Comparison of ENCODE assay signal across 18 cellular contexts in the genomic region with DNA sequence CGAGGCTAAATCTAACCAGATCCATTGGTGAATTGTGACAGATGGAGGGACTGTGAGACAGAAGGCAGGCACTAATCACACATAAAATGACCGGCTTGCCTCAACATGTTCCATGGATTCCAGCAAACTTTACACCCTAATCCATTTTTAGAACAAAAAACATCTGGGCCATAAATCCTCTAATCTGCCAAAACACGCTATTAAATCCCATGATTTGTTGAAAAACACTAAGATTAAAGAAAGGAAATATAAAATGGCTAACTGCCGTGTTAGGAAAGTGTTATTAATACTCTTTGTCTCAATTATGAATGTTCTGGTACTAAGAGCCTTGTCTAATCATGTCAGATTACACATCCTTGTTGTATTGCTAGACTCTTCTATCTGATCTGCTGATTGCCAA.
DNase-seq lines count a peak whose midpoint lies in the region; ATAC-seq and TF ChIP-seq lines count a peak whose summit lies in the region.
"Had no signal": no experiment of that assay in that cellular context is flagged by ENCODE, and none has a peak within 500 bp of the region (broad histone marks: within the 10 kb centered on the region; RNA-seq: fewer than 3 reads in every experiment).

No MANE protein-coding gene starts in this region.

- CTCF ChIA-PET in A673 (lab: Charles Lee) = no interaction called here

- H3K36me3 Mint-ChIP-seq in glutamatergic neuron (ENCODE audit: unreplicated experiment) = peaks cover 12% of the 10 kb centered on the region

- H3K4me3 Mint-ChIP-seq in glutamatergic neuron (ENCODE audit: unreplicated experiment) = peak overlapping the region; percentile 66
- H3K4me3 Mint-ChIP-seq: activated CD4-positive, alpha-beta T cell treated with anti-CD3 and anti-CD28 coated beads, Interleukin-2, amount 10 ng/mL, durations not matched to agents 24 days and 14 days; HFFc6 had no signal

- TF ChIP-seq CTCF in A673 (conservative IDR thresholded peaks at IDR 0.05; ENCODE audit: low read depth, low read length) (no peak), glutamatergic neuron (IDR thresholded peaks at IDR 0.05; ENCODE audit: partially characterized antibody, unreplicated experiment) (no peak)

- DNase-seq in A673 (ENCODE audit: low spot score) (peak; percentile 84), NCI-H1105 treated with DMSO at 0.1 percent for 48 hours (lab: John Stamatoyannopoulos, UW) (peak; percentile 94), NCI-H82 treated with DMSO at 0.1 percent for 48 hours (lab: John Stamatoyannopoulos, UW; ENCODE audit: unreplicated experiment) (peak; percentile 99), glutamatergic neuron (peak; percentile 23), COLO829 (ENCODE audit: low spot score) (no peak)
- DNase-seq in stimulated activated CD8-positive, alpha-beta memory T cell treated with anti-CD3 and anti-CD28 coated beads, Interleukin-4, amount 100 ng/mL, for 48 hours = no peak
- no peak for DNase-seq in activated CD4-positive, alpha-beta T cell treated with anti-CD3 and anti-CD28 coated beads for 48 hours
- DNase-seq: activated CD4-positive, alpha-beta T cell treated with anti-CD3 and anti-CD28 coated beads, Interleukin-2, amount 10 ng/mL, durations not matched to agents 24 days and 14 days; DMS53; HFFc6; NCI-H345; psoas muscle had no signal

- H3K27ac ChIP-seq in A673 (ENCODE audit: low read depth, low read length, poor library complexity, severe bottlenecking) = peak overlapping the region; percentile 8
- H3K27ac ChIP-seq: BLaER1 treated with 17β-estradiol and CSF1 and Interleukin-3, amounts not matched to agents 10 nM and 100 nM; coronary artery; KMS-11; psoas muscle had no signal

- peaks cover 10% of the 10 kb centered on the region for H3K27me3 ChIP-seq in A673 (replicated peaks; ENCODE audit: insufficient read depth, low read depth, low read length, poor library complexity)
- H3K27me3 ChIP-seq: BLaER1 treated with 17β-estradiol and CSF1 and Interleukin-3, amounts not matched to agents 10 nM and 100 nM had no signal

- POLR2A ChIA-PET in A673 (lab: Charles Lee; ENCODE audit: low non-redundant PET) = no interaction called here

- peaks cover 5% of the 10 kb centered on the region for H3K27me3 Mint-ChIP-seq in glutamatergic neuron (ENCODE audit: unreplicated experiment)
- H3K27me3 Mint-ChIP-seq: activated CD4-positive, alpha-beta T cell treated with anti-CD3 and anti-CD28 coated beads, Interleukin-2, amount 10 ng/mL, durations not matched to agents 24 days and 14 days had no signal

- no peaks in the 10 kb centered on the region for H3K9me3 ChIP-seq in A673 (ENCODE audit: low read depth, low read length, poor library complexity, severe bottlenecking)
- H3K9me3 ChIP-seq: BLaER1 treated with 17β-estradiol and CSF1 and Interleukin-3, amounts not matched to agents 10 nM and 100 nM; psoas muscle had no signal

- TF ChIP-seq POLR2A in GM18505 (IDR thresholded peaks at IDR 0.05; ENCODE audit: borderline replicate concordance, extremely low read depth, insufficient read depth, insufficient read length) = no peak

- H3K9me3 Mint-ChIP-seq in glutamatergic neuron (ENCODE audit: unreplicated experiment) = peaks cover 6% of the 10 kb centered on the region

- peaks cover 38% of the 10 kb centered on the region for H3K4me1 Mint-ChIP-seq in glutamatergic neuron (ENCODE audit: low read depth, unreplicated experiment)
- H3K4me1 Mint-ChIP-seq: activated CD4-positive, alpha-beta T cell treated with anti-CD3 and anti-CD28 coated beads, Interleukin-2, amount 10 ng/mL, durations not matched to agents 24 days and 14 days had no signal

- H3K36me3 ChIP-seq in A673 (ENCODE audit: insufficient read depth, low read length, poor library complexity, severe bottlenecking) = no peaks in the 10 kb centered on the region
- H3K36me3 ChIP-seq: BLaER1 treated with 17β-estradiol and CSF1 and Interleukin-3, amounts not matched to agents 10 nM and 100 nM had no signal

- H3K4me1 ChIP-seq in A673 (ENCODE audit: insufficient read depth, low read length, poor library complexity, severe bottlenecking) = peaks cover 24% of the 10 kb centered on the region
- H3K4me1 ChIP-seq: psoas muscle had no signal

- no peak overlapping the region for H3K4me3 ChIP-seq in A673 (ENCODE audit: low read depth, low read length, poor library complexity, severe bottlenecking)
- H3K4me3 ChIP-seq: BLaER1 treated with 17β-estradiol and CSF1 and Interleukin-3, amounts not matched to agents 10 nM and 100 nM; coronary artery; GM12878; psoas muscle had no signal

- ATAC-seq in GM18505 (IDR thresholded peaks at IDR 0.05; ENCODE audit: unreplicated experiment) = no peak
- ATAC-seq: GM12878, psoas muscle had no signal

- intact Hi-C loops in A673 (cut with micrococcal nuclease; ENCODE audit: unreplicated experiment) = no loop called here

- BruUV-seq in A673 (replicated peaks; lab: Mats Ljungman, UMichigan) = no TSS peak

- H3K27ac Mint-ChIP-seq in glutamatergic neuron (ENCODE audit: unreplicated experiment) = peak overlapping the region; percentile 97
- H3K27ac Mint-ChIP-seq: activated CD4-positive, alpha-beta T cell treated with anti-CD3 and anti-CD28 coated beads, Interleukin-2, amount 10 ng/mL, durations not matched to agents 24 days and 14 days; activated T-helper 2 cell treated with anti-CD3 and anti-CD28 coated beads, Interferon-gamma antibody, Interleukin-2, Interleukin-4, amounts not matched to agents 10 μg/mL and 5 μg/mL and 100 μg/mL, durations not matched to agents 14 hours and 24 hours and 36 hours; HFFc6 had no signal

Comparison
In these comparisons a context has a peak if more than half of its experiments do, and no peak if none do; other contexts are left out.
1. DNase-seq: peak in A673 (single experiment), NCI-H1105 treated with DMSO at 0.1 percent for 48 hours (single experiment), NCI-H82 treated with DMSO at 0.1 percent for 48 hours (single experiment) and glutamatergic neuron (single experiment); none in stimulated activated CD8-positive, alpha-beta memory T cell treated with anti-CD3 and anti-CD28 coated beads, Interleukin-4, amount 100 ng/mL, for 48 hours (single experiment), COLO829 (single experiment) and activated CD4-positive, alpha-beta T cell treated with anti-CD3 and anti-CD28 coated beads for 48 hours (single experiment).